Comparison of ENCODE assay signal across 9 cellular contexts in the genomic region with DNA sequence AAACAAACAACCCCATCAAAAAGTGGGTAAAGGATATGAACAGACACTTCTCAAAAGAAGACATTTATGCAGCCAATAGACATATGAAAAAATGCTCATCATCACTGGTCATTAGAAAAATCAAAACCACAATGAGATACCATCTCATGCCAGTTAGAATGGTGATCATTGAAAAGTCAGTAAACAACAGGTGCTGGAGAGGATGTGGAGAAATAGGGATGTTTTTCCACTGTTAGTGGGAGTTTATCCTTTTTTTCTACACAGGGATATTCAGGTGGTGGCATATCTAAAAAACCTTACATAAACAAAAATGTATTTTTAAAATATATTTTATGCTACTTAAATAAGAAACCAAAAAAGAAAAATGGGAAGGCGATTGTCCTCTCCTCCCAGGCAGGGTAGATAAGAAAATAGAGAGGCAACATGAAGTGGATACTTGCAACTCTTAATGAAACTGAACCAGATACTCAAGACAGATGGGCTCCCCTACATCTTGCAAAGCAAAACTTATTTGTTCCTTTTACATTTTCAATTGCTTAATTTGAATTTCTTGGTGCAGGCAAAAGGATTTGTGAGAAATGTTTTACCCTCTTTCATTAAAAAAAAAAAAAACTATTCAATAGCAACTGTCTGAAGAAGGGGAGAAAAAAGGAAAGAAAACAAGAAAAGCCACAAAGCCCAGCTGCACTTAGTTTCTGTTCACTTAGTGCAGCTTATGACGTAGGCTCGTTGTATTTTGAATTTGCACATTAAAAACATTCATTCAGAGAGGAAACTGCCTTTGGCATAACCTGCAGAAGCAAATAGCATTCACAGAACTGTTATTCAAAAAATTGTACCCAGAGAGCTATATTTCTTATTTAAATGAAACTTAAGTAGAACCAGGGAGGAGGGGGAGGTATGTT.
DNase-seq lines count a peak whose midpoint lies in the region; ATAC-seq and TF ChIP-seq lines count a peak whose summit lies in the region.
"Had no signal": no experiment of that assay in that cellular context is flagged by ENCODE, and none has a peak within 500 bp of the region (broad histone marks: within the 10 kb centered on the region; RNA-seq: fewer than 3 reads in every experiment).

No MANE protein-coding gene starts in this region.

- peak overlapping the region; percentile 85 for H3K4me2 ChIP-seq in KMS-11

- peak overlapping the region; percentile 31 for H3K4me3 ChIP-seq in KMS-11 (IDR thresholded peaks at IDR 0.05; ENCODE audit: insufficient read depth, low read depth, low read length)
- no peak overlapping the region for H3K4me3 ChIP-seq in coronary artery
- H3K4me3 ChIP-seq in rectal smooth muscle tissue (ENCODE audit: low read length): no peak overlapping the region

- no peaks in the 10 kb centered on the region for H3K27me3 ChIP-seq in KMS-11 (ENCODE audit: insufficient read depth, low read depth)
- no peaks in the 10 kb centered on the region for H3K27me3 ChIP-seq in rectal smooth muscle tissue (ENCODE audit: control insufficient read depth, insufficient read depth, low read length)

- H3K4me1 ChIP-seq in KMS-11 (ENCODE audit: low read depth, poor library complexity, severe bottlenecking): peaks cover 100% of the 10 kb centered on the region
- H3K4me1 ChIP-seq in rectal smooth muscle tissue (ENCODE audit: control insufficient read depth, insufficient read depth, low read length): peaks cover 28% of the 10 kb centered on the region

- H4K20me1 ChIP-seq in KMS-11 (ENCODE audit: insufficient read depth): no peaks in the 10 kb centered on the region

- H2AFZ ChIP-seq in KMS-11 (ENCODE audit: low read depth): peak overlapping the region; percentile 60; the same call in 1 of the 2 replicates

- H3K36me3 ChIP-seq in KMS-11 (ENCODE audit: insufficient read depth) (no peaks in the 10 kb centered on the region), rectal smooth muscle tissue (ENCODE audit: control insufficient read depth, insufficient read depth, low read length) (no peaks in the 10 kb centered on the region)

- DNase-seq in coronary artery (ENCODE audit: low spot score): no peak
- no peak for DNase-seq in SKM-1 treated with dmso at 0.1 percent for 144 hours (lab: John Stamatoyannopoulos, UW; ENCODE audit: unreplicated experiment)
- no peak for DNase-seq in cerebellar nuclear complex (lab: John Stamatoyannopoulos, UW)
- DNase-seq in NCI-H1694 (lab: John Stamatoyannopoulos, UW): no peak
- DNase-seq: right cardiac atrium had no signal

- H3K9ac ChIP-seq in KMS-11: peak overlapping the region; percentile 76
- no peak overlapping the region for H3K9ac ChIP-seq in rectal smooth muscle tissue (ENCODE audit: low read length)

- H3K79me2 ChIP-seq in KMS-11 (ENCODE audit: insufficient read depth, low read depth): no peaks in the 10 kb centered on the region

- H3K27ac ChIP-seq in KMS-11 (peak overlapping the region; percentile 97), coronary artery (peak overlapping the region; percentile 78), rectal smooth muscle tissue (ENCODE audit: low read depth, low read length) (peak overlapping the region; percentile 89)

- ATAC-seq in GM18498 (IDR thresholded peaks at IDR 0.05; ENCODE audit: unreplicated experiment) (peak; percentile 80), GM21717 (IDR thresholded peaks at IDR 0.05; ENCODE audit: unreplicated experiment) (peak; percentile 85)

- TF ChIP-seq CTCF in KMS-11 (conservative IDR thresholded peaks at IDR 0.05; ENCODE audit: low read depth, low read length): no peak
- no peak for TF ChIP-seq CTCF in coronary artery (IDR thresholded peaks at IDR 0.05)
